12 cellular contexts compared by ENCODE assay signal in genomic region chr7:130881091-130881798, GRCh38.
A peak's percentile ranks its signal among the peaks of the same experiment; 100 is the strongest.
DNase-seq lines count a peak whose midpoint lies in the region; ATAC-seq and TF ChIP-seq lines count a peak whose summit lies in the region.
"Had no signal": no experiment of that assay in that cellular context is flagged by ENCODE, and none has a peak within 500 bp of the region (broad histone marks: within the 10 kb centered on the region; RNA-seq: fewer than 3 reads in every experiment).

No MANE protein-coding gene starts in this region.

- H2AK9ac ChIP-seq in IMR-90 (replicated peaks; ENCODE audit: low read depth, low read length, poor library complexity): no peak overlapping the region

- intact Hi-C loops in IMR-90 (cut with micrococcal nuclease): no loop called here
- intact Hi-C loops in dorsolateral prefrontal cortex (cut with DNase I): no loop called here
- intact Hi-C loops in uterus (cut with DNase I; ENCODE audit: low total_unique reads): no loop called here

- TF ChIP-seq CTCF in IMR-90 (conservative IDR thresholded peaks at IDR 0.05; ENCODE audit: low read depth, low read length): no peak
- TF ChIP-seq CTCF in dorsolateral prefrontal cortex (IDR thresholded peaks at IDR 0.05 in 54 of 56, conservative IDR thresholded peaks at IDR 0.05 in 2 of 56; ENCODE audit: low read depth in 1 of 56, partially characterized antibody in 56 of 56): no peak
- no peak for TF ChIP-seq CTCF in neutrophil (IDR thresholded peaks at IDR 0.05)
- no peak for TF ChIP-seq CTCF in uterus (IDR thresholded peaks at IDR 0.05)
- no peak for TF ChIP-seq CTCF in BE2C (IDR thresholded peaks at IDR 0.05; ENCODE audit: low read depth, low read length)

- no peak for DNase-seq in CD4-positive, CD25-positive, alpha-beta regulatory T cell
- peak; percentile 31 for DNase-seq in IMR-90
- no peak for DNase-seq in dorsolateral prefrontal cortex
- no peak for DNase-seq in uterus
- no peak for DNase-seq in BE2C
- DNase-seq in NCI-H2029 treated with DMSO at 0.1 percent for 48 hours (lab: John Stamatoyannopoulos, UW): no peak
- no peak for DNase-seq in stimulated activated CD4-positive, alpha-beta T cell treated with anti-CD3 and anti-CD28 coated beads, Interleukin-15, amount 100 ng/mL, for 24 hours
- DNase-seq: aorta, DMS53, NCI-H1930 had no signal

- no peaks in the 10 kb centered on the region for H3K27me3 Mint-ChIP-seq in CD4-positive, CD25-positive, alpha-beta regulatory T cell

- no peak overlapping the region for H4K91ac ChIP-seq in IMR-90 (ENCODE audit: insufficient read depth, low read depth, low read length)

- BruUV-seq in IMR-90 (replicated peaks; lab: Mats Ljungman, UMichigan): no TSS peak

- dilution Hi-C loops in IMR-90 (cut with HindIII; ENCODE audit: low sequenced_read_pairs, unreplicated experiment): no loop called here

- peaks cover 92% of the 10 kb centered on the region for H4K20me1 ChIP-seq in IMR-90 (ENCODE audit: insufficient read depth, low read length)

- no peak overlapping the region for H2BK20ac ChIP-seq in IMR-90 (ENCODE audit: low read depth, low read length)

- no peak overlapping the region; the same call in 1 of the 2 replicates for H3K9ac ChIP-seq in IMR-90 (ENCODE audit: low read depth, low read length)

- 40% methylated on average over 1 of the region's 3 CpGs; no CpG with 5 or more reads in 1 of the 2 experiments for WGBS in IMR-90 (ENCODE audit: extremely low coverage in 2 of 2, insufficient read length in 1 of 2), 2 experiments

- H3K9me3 Mint-ChIP-seq in CD4-positive, CD25-positive, alpha-beta regulatory T cell: no peaks in the 10 kb centered on the region

- H3K27ac ChIP-seq in CD4-positive, CD25-positive, alpha-beta regulatory T cell (ENCODE audit: insufficient read depth, low read length, poor library complexity, severe bottlenecking): no peak overlapping the region
- H3K27ac ChIP-seq in IMR-90 (ENCODE audit: insufficient read depth, low read length) (peak overlapping the region; percentile 38; the same call in 1 of the 2 replicates), dorsolateral prefrontal cortex (peak overlapping the region; percentile 3 to 90 (median 75)), neutrophil (peak overlapping the region; percentile 85), uterus (peak overlapping the region in 1 of 2 donors; percentile 24)

- TF ChIP-seq POLR2A in IMR-90 (IDR thresholded peaks at IDR 0.05; ENCODE audit: low read depth, low read length) (no peak), uterus (IDR thresholded peaks at IDR 0.05) (no peak)

- peak overlapping the region; percentile 0; the same call in 1 of the 2 replicates for H3K18ac ChIP-seq in IMR-90 (ENCODE audit: low read depth, low read length)

- in situ Hi-C loops in IMR-90 (cut with MboI; ENCODE audit: low sequenced_read_pairs): no loop called here

- H3K79me1 ChIP-seq in IMR-90 (ENCODE audit: low read depth in 1 of 2, low read length in 2 of 2): peaks cover 25 to 71% of the 10 kb centered on the region in 2 experiments

- H3K14ac ChIP-seq in IMR-90 (replicated peaks; ENCODE audit: low read depth, low read length): peak overlapping the region; percentile 30

- TF ChIP-seq RAD21 in IMR-90 (IDR thresholded peaks at IDR 0.05; ENCODE audit: low read length): no peak

- H4K5ac ChIP-seq in IMR-90 (ENCODE audit: low read depth, low read length): no peak overlapping the region

- H3K36me3 ChIP-seq in CD4-positive, CD25-positive, alpha-beta regulatory T cell (ENCODE audit: control insufficient read depth, insufficient read depth, low read length): peaks cover 94% of the 10 kb centered on the region
- peaks cover 78% of the 10 kb centered on the region for H3K36me3 ChIP-seq in IMR-90 (ENCODE audit: control insufficient read depth, insufficient read depth, low read length)
- H3K36me3 ChIP-seq in neutrophil: peaks cover 66% of the 10 kb centered on the region
- H3K36me3 ChIP-seq in uterus: no peaks in the 10 kb centered on the region
- H3K36me3 ChIP-seq in BE2C: no peaks in the 10 kb centered on the region; the same call in 1 of the 2 replicates

- H2BK15ac ChIP-seq in IMR-90 (ENCODE audit: low read depth, low read length): no peak overlapping the region

- POLR2A ChIA-PET in IMR-90 (lab: Charles Lee; ENCODE audit: unreplicated experiment): interaction anchor here (0.7 kb wide), 1 partner anchor 12 kb away, joined by 5 read pairs; no protein-coding TSS in a partner anchor

- H3K9me3 ChIP-seq in CD4-positive, CD25-positive, alpha-beta regulatory T cell (ENCODE audit: control insufficient read depth in 2 of 2, low read length in 2 of 2): no peaks in the 10 kb centered on the region
- H3K9me3 ChIP-seq in IMR-90 (ENCODE audit: control insufficient read depth, insufficient read depth, low read length) (no peaks in the 10 kb centered on the region), neutrophil (no peaks in the 10 kb centered on the region), uterus (no peaks in the 10 kb centered on the region), BE2C (no peaks in the 10 kb centered on the region)

- H3K4me3 Mint-ChIP-seq in CD4-positive, CD25-positive, alpha-beta regulatory T cell: no peak overlapping the region

- H2BK5ac ChIP-seq in IMR-90 (ENCODE audit: low read depth, low read length, poor library complexity, severe bottlenecking): peak overlapping the region; percentile 59

- H3K4me1 Mint-ChIP-seq in CD4-positive, CD25-positive, alpha-beta regulatory T cell: peaks cover 26 to 61% (median 41%) of the 10 kb centered on the region in 4 donors

- H3K56ac ChIP-seq in IMR-90 (ENCODE audit: extremely low read depth, insufficient read depth, low read length): no peak overlapping the region

- CTCF ChIA-PET in IMR-90 (lab: Yijun Ruan, JAX): no interaction called here

- no peak overlapping the region for H2BK120ac ChIP-seq in IMR-90 (ENCODE audit: low read depth, low read length)

- no peak for ATAC-seq in CD4-positive, CD25-positive, alpha-beta regulatory T cell (ENCODE audit: low read depth in 2 of 2)
- no peak for ATAC-seq in IMR-90 (ENCODE audit: low read depth)

- H3K4me1 ChIP-seq in CD4-positive, CD25-positive, alpha-beta regulatory T cell (ENCODE audit: control insufficient read depth, insufficient read depth, low read length, poor library complexity, severe bottlenecking): peaks cover 9% of the 10 kb centered on the region
- H3K4me1 ChIP-seq in IMR-90 (ENCODE audit: control insufficient read depth, insufficient read depth, low read length) (peaks cover 40% of the 10 kb centered on the region), neutrophil (ENCODE audit: control insufficient read depth in 1 of 2, insufficient read depth in 1 of 2, low read depth in 1 of 2, low read length in 1 of 2) (peaks cover 52 to 64% of the 10 kb centered on the region in 2 experiments), uterus (no peaks in the 10 kb centered on the region), BE2C (no peaks in the 10 kb centered on the region)

- peaks cover 31% of the 10 kb centered on the region for H3K9me1 ChIP-seq in IMR-90 (ENCODE audit: insufficient read depth, low read length)

- peak overlapping the region in 1 of 2 experiments; percentile 20; a peak in 1 of 4 replicates for H4K8ac ChIP-seq in IMR-90 (ENCODE audit: low read depth in 2 of 2, low read length in 2 of 2)

- peak overlapping the region; percentile 57; the same call in 1 of the 2 replicates for H3K23ac ChIP-seq in IMR-90 (ENCODE audit: low read depth, low read length)

- H3K27me3 ChIP-seq in CD4-positive, CD25-positive, alpha-beta regulatory T cell (ENCODE audit: control insufficient read depth, insufficient read depth, low read length): no peaks in the 10 kb centered on the region
- H3K27me3 ChIP-seq in IMR-90 (ENCODE audit: control insufficient read depth, insufficient read depth, low read length): no peaks in the 10 kb centered on the region
- H3K27me3 ChIP-seq in dorsolateral prefrontal cortex: no peaks in the 10 kb centered on the region
- no peaks in the 10 kb centered on the region for H3K27me3 ChIP-seq in neutrophil
- H3K27me3 ChIP-seq in uterus: no peaks in the 10 kb centered on the region
- no peaks in the 10 kb centered on the region for H3K27me3 ChIP-seq in BE2C

- no peak overlapping the region for H3K4me2 ChIP-seq in IMR-90 (ENCODE audit: low read depth, low read length)

- 0 out of 2 replicates have a peak overlapping the region, but pooled peaks have one; percentile 30 for H3K4ac ChIP-seq in IMR-90 (ENCODE audit: low read depth, low read length)

- H2AK5ac ChIP-seq in IMR-90 (ENCODE audit: low read depth, low read length): no peak overlapping the region

- peak overlapping the region; percentile 3 to 79 (median 46) for H3K27ac Mint-ChIP-seq in CD4-positive, CD25-positive, alpha-beta regulatory T cell

- H2AFZ ChIP-seq in IMR-90 (replicated peaks; ENCODE audit: low read length, poor library complexity): no peak overlapping the region

- no peak overlapping the region for H3K4me3 ChIP-seq in CD4-positive, CD25-positive, alpha-beta regulatory T cell (ENCODE audit: low read depth, low read length)
- H3K4me3 ChIP-seq in IMR-90 (ENCODE audit: insufficient read depth, low read depth, low read length): no peak overlapping the region
- H3K4me3 ChIP-seq in dorsolateral prefrontal cortex: peak overlapping the region in 2 of 59 donors; percentile 1
- peak overlapping the region in 1 of 2 experiments; percentile 59 for H3K4me3 ChIP-seq in neutrophil (ENCODE audit: low read depth in 1 of 2, low read length in 1 of 2)
- H3K4me3 ChIP-seq in uterus: no peak overlapping the region
- no peak overlapping the region for H3K4me3 ChIP-seq in BE2C (ENCODE audit: low read depth, low read length)
- H3K4me3 ChIP-seq: skin epidermis had no signal

- H3K36me3 Mint-ChIP-seq in CD4-positive, CD25-positive, alpha-beta regulatory T cell: peaks cover 50% of the 10 kb centered on the region

TF ChIP-seq in IMR-90, 13 proteins besides CTCF, POLR2A, EP300 and RAD21 (continues in another document):
- TF ChIP-seq ELK1 (IDR thresholded peaks at IDR 0.05; ENCODE audit: borderline replicate concordance, low read depth, low read length): no peak
- TF ChIP-seq RCOR1 (IDR thresholded peaks at IDR 0.05; ENCODE audit: insufficient replicate concordance, low read length): no peak
- no peak for TF ChIP-seq CHD1 (IDR thresholded peaks at IDR 0.05; ENCODE audit: low read depth, low read length)
